In genomic region chr3:125496701-125497100, GRCh38 we compare ENCODE assay signal across 33 cellular contexts.
"Had no signal": no experiment of that assay in that cellular context is flagged by ENCODE, and none has a peak within 500 bp of the region (broad histone marks: within the 10 kb centered on the region; RNA-seq: fewer than 3 reads in every experiment).

No MANE protein-coding gene starts in this region.

- FAIRE-seq: endothelial cell of umbilical vein, TTC549 had no signal

- H3K27ac ChIP-seq: body of pancreas, epithelial cell of prostate, foreskin keratinocyte, gastrocnemius medialis, heart left ventricle had no signal

- H3K27me3 ChIP-seq: body of pancreas, foreskin keratinocyte, gastrocnemius medialis, heart left ventricle had no signal

- H3K27ac Mint-ChIP-seq: activated CD4-positive, alpha-beta memory T cell treated with anti-CD3 and anti-CD28 coated beads for 36 hours; activated CD4-positive, alpha-beta T cell treated with anti-CD3 and anti-CD28 coated beads for 36 hours; activated CD4-positive, alpha-beta T cell treated with anti-CD3 and anti-CD28 coated beads, Interleukin-2, amount 10 ng/mL, durations not matched to agents 24 days and 14 days; activated CD8-positive, alpha-beta memory T cell treated with anti-CD3 and anti-CD28 coated beads, Interleukin-2, amount 10 ng/mL, durations not matched to agents 7 days and 5 days; activated CD8-positive, alpha-beta T cell treated with anti-CD3 and anti-CD28 coated beads, Interleukin-2, amount 10 ng/mL, durations not matched to agents 7 days and 5 days; activated naive CD4-positive, alpha-beta T cell treated with anti-CD3 and anti-CD28 coated beads for 36 hours; activated naive CD4-positive, alpha-beta T cell treated with anti-CD3 and anti-CD28 coated beads, Interleukin-2, amount 50 U/mL, for 24 hours; activated naive CD8-positive, alpha-beta T cell treated with anti-CD3 and anti-CD28 coated beads, Interleukin-2, amount 10 ng/mL, durations not matched to agents 7 days and 5 days; activated T-helper 1 cell treated with anti-CD3 and anti-CD28 coated beads, Interleukin-12 subunit alpha, Interleukin-12 subunit beta, Interleukin-2, Interleukin-4 antibody, amounts not matched to agents 30 ng/mL and 10 ng/mL and 1 ng/mL, durations not matched to agents 14 hours and 24 hours and 36 hours; activated T-helper 2 cell treated with anti-CD3 and anti-CD28 coated beads, Interferon-gamma antibody, Interleukin-2, Interleukin-4, amounts not matched to agents 10 μg/mL and 5 μg/mL and 100 μg/mL, durations not matched to agents 14 hours and 24 hours and 36 hours; T-helper 17 cell had no signal

- H3K4me1 Mint-ChIP-seq: activated CD4-positive, alpha-beta T cell treated with anti-CD3 and anti-CD28 coated beads for 36 hours; activated CD4-positive, alpha-beta T cell treated with anti-CD3 and anti-CD28 coated beads, Interleukin-2, amount 10 ng/mL, durations not matched to agents 24 days and 14 days; activated CD8-positive, alpha-beta memory T cell treated with anti-CD3 and anti-CD28 coated beads, Interleukin-2, amount 10 ng/mL, durations not matched to agents 7 days and 5 days; activated naive CD4-positive, alpha-beta T cell treated with anti-CD3 and anti-CD28 coated beads, Interleukin-2, amount 50 U/mL, for 24 hours; activated naive CD8-positive, alpha-beta T cell treated with anti-CD3 and anti-CD28 coated beads, Interleukin-2, amount 10 ng/mL, durations not matched to agents 7 days and 5 days; T-helper 17 cell had no signal

- H3K9me3 Mint-ChIP-seq: activated CD4-positive, alpha-beta memory T cell treated with anti-CD3 and anti-CD28 coated beads for 36 hours; activated CD4-positive, alpha-beta T cell treated with anti-CD3 and anti-CD28 coated beads, Interleukin-2, amount 10 ng/mL, durations not matched to agents 24 days and 14 days; activated naive CD4-positive, alpha-beta T cell treated with anti-CD3 and anti-CD28 coated beads for 36 hours; activated naive CD4-positive, alpha-beta T cell treated with anti-CD3 and anti-CD28 coated beads, Interleukin-2, amount 50 U/mL, for 24 hours; activated naive CD8-positive, alpha-beta T cell treated with anti-CD3 and anti-CD28 coated beads, Interleukin-2, amount 10 ng/mL, durations not matched to agents 7 days and 5 days; activated T-helper 1 cell treated with anti-CD3 and anti-CD28 coated beads, Interleukin-12 subunit alpha, Interleukin-12 subunit beta, Interleukin-2, Interleukin-4 antibody, amounts not matched to agents 30 ng/mL and 10 ng/mL and 1 ng/mL, durations not matched to agents 14 hours and 24 hours and 36 hours; activated T-helper 2 cell treated with anti-CD3 and anti-CD28 coated beads, Interferon-gamma antibody, Interleukin-2, Interleukin-4, amounts not matched to agents 10 μg/mL and 5 μg/mL and 100 μg/mL, durations not matched to agents 14 hours and 24 hours and 36 hours had no signal

- DNase-seq: activated CD4-positive, alpha-beta memory T cell treated with anti-CD3 and anti-CD28 coated beads for 36 hours; activated CD4-positive, alpha-beta T cell treated with anti-CD3 and anti-CD28 coated beads for 36 hours; activated CD4-positive, CD25-positive, alpha-beta regulatory T cell; activated CD4-positive, CD25-positive, alpha-beta regulatory T cell treated with anti-CD3 and anti-CD28 coated beads, Interleukin-2, amount 50 U/mL, for 72 hours; activated CD8-positive, alpha-beta memory T cell treated with anti-CD3 and anti-CD28 coated beads, Interleukin-2, amount 10 ng/mL, durations not matched to agents 7 days and 5 days; activated CD8-positive, alpha-beta memory T cell treated with anti-CD3 and anti-CD28 coated beads, Interleukin-2, amount 50 U/mL, for 4 hours; activated CD8-positive, alpha-beta T cell treated with anti-CD3 and anti-CD28 coated beads, Interleukin-2, amount 10 ng/mL, durations not matched to agents 7 days and 5 days; activated effector memory CD4-positive, alpha-beta T cell treated with anti-CD3 and anti-CD28 coated beads, Interleukin-2, amount 50 U/mL, for 16 hours; activated naive CD4-positive, alpha-beta T cell treated with anti-CD3 and anti-CD28 coated beads for 36 hours; activated naive CD8-positive, alpha-beta T cell treated with anti-CD3 and anti-CD28 coated beads, Interleukin-2, amount 10 ng/mL, durations not matched to agents 7 days and 5 days; activated T-cell treated with anti-CD3 and anti-CD28 coated beads, Interleukin-2, amount 50 U/mL, for 1 hour; activated T-cell treated with anti-CD3 and anti-CD28 coated beads, Interleukin-2, amount 50 U/mL, for 48 hours; amygdala; aorta; body of pancreas; caudate nucleus; cortex of kidney; dermis blood vessel endothelial cell; effector CD8-positive, alpha-beta T cell; foreskin keratinocyte; gastrocnemius medialis; glutamatergic neuron; heart left ventricle; T-helper 1 cell; T-helper 17 cell had no signal

- H3K9me3 ChIP-seq: body of pancreas, gastrocnemius medialis, heart left ventricle had no signal

- H3K4me1 ChIP-seq: body of pancreas, gastrocnemius medialis, heart left ventricle had no signal

- H3K27me3 Mint-ChIP-seq: activated CD4-positive, alpha-beta memory T cell treated with anti-CD3 and anti-CD28 coated beads for 36 hours; activated CD4-positive, alpha-beta T cell treated with anti-CD3 and anti-CD28 coated beads for 36 hours; activated CD4-positive, alpha-beta T cell treated with anti-CD3 and anti-CD28 coated beads, Interleukin-2, amount 10 ng/mL, durations not matched to agents 24 days and 14 days; activated CD8-positive, alpha-beta memory T cell treated with anti-CD3 and anti-CD28 coated beads, Interleukin-2, amount 10 ng/mL, durations not matched to agents 7 days and 5 days; activated naive CD4-positive, alpha-beta T cell treated with anti-CD3 and anti-CD28 coated beads, Interleukin-2, amount 50 U/mL, for 24 hours; activated naive CD8-positive, alpha-beta T cell treated with anti-CD3 and anti-CD28 coated beads, Interleukin-2, amount 10 ng/mL, durations not matched to agents 7 days and 5 days; T-helper 17 cell had no signal

- ATAC-seq: activated CD4-positive, alpha-beta T cell treated with anti-CD3 and anti-CD28 coated beads for 36 hours; activated CD8-positive, alpha-beta memory T cell treated with anti-CD3 and anti-CD28 coated beads, Interleukin-2, amount 10 ng/mL, durations not matched to agents 7 days and 5 days; activated CD8-positive, alpha-beta T cell treated with anti-CD3 and anti-CD28 coated beads, Interleukin-2, amount 10 ng/mL, durations not matched to agents 7 days and 5 days; body of pancreas; esophagus mucosa; foreskin keratinocyte; gastrocnemius medialis; heart left ventricle; T-helper 17 cell had no signal

- H3K4me3 Mint-ChIP-seq: activated CD4-positive, alpha-beta memory T cell treated with anti-CD3 and anti-CD28 coated beads for 36 hours; activated CD4-positive, alpha-beta T cell treated with anti-CD3 and anti-CD28 coated beads for 36 hours; activated CD4-positive, alpha-beta T cell treated with anti-CD3 and anti-CD28 coated beads, Interleukin-2, amount 10 ng/mL, durations not matched to agents 24 days and 14 days; activated CD8-positive, alpha-beta memory T cell treated with anti-CD3 and anti-CD28 coated beads, Interleukin-2, amount 10 ng/mL, durations not matched to agents 7 days and 5 days; activated CD8-positive, alpha-beta T cell treated with anti-CD3 and anti-CD28 coated beads, Interleukin-2, amount 10 ng/mL, durations not matched to agents 7 days and 5 days; activated naive CD4-positive, alpha-beta T cell treated with anti-CD3 and anti-CD28 coated beads for 36 hours; activated naive CD4-positive, alpha-beta T cell treated with anti-CD3 and anti-CD28 coated beads, Interleukin-2, amount 50 U/mL, for 24 hours; activated naive CD8-positive, alpha-beta T cell treated with anti-CD3 and anti-CD28 coated beads, Interleukin-2, amount 10 ng/mL, durations not matched to agents 7 days and 5 days; activated T-helper 1 cell treated with anti-CD3 and anti-CD28 coated beads, Interleukin-12 subunit alpha, Interleukin-12 subunit beta, Interleukin-2, Interleukin-4 antibody, amounts not matched to agents 30 ng/mL and 10 ng/mL and 1 ng/mL, durations not matched to agents 14 hours and 24 hours and 36 hours; T-helper 17 cell had no signal

- H3K4me3 ChIP-seq: body of pancreas, gastrocnemius medialis, heart left ventricle had no signal
